ENCODE assay signal across 1 cellular context in genomic region chr20:50389437-50389807, GRCh38.
TF ChIP-seq lines count a peak whose summit lies in the region.

No MANE protein-coding gene starts in this region.

TF ChIP-seq in HepG2, 621 proteins besides CTCF, POLR2A, EP300 and RAD21 (continued from another document and continues in another):
- TF ChIP-seq, protein P1, sequence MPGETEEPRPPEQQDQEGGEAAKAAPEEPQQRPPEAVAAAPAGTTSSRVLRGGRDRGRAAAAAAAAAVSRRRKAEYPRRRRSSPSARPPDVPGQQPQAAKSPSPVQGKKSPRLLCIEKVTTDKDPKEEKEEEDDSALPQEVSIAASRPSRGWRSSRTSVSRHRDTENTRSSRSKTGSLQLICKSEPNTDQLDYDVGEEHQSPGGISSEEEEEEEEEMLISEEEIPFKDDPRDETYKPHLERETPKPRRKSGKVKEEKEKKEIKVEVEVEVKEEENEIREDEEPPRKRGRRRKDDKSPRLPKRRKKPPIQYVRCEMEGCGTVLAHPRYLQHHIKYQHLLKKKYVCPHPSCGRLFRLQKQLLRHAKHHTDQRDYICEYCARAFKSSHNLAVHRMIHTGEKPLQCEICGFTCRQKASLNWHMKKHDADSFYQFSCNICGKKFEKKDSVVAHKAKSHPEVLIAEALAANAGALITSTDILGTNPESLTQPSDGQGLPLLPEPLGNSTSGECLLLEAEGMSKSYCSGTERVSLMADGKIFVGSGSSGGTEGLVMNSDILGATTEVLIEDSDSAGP (CRISPR knock-in tag; IDR thresholded peaks at IDR 0.05; ENCODE audit: borderline replicate concordance): no peak; the same call in 1 of the 2 replicates
- no peak; the same call in 1 of the 2 replicates for TF ChIP-seq HDAC1 (CRISPR knock-in tag; IDR thresholded peaks at IDR 0.05)
- no peak for TF ChIP-seq ZBTB7A (CRISPR knock-in tag; IDR thresholded peaks at IDR 0.05)
- TF ChIP-seq SP4 (CRISPR knock-in tag; IDR thresholded peaks at IDR 0.05): no peak
- TF ChIP-seq TEF (CRISPR knock-in tag; IDR thresholded peaks at IDR 0.05): no peak
- no peak for TF ChIP-seq ZNF3 (CRISPR knock-in tag; IDR thresholded peaks at IDR 0.05)
- no peak; the same call in 1 of the 2 replicates for TF ChIP-seq ERF (CRISPR knock-in tag; IDR thresholded peaks at IDR 0.05)
- TF ChIP-seq NRL (CRISPR knock-in tag; IDR thresholded peaks at IDR 0.05; ENCODE audit: borderline replicate concordance): no peak
- no peak for TF ChIP-seq GTF3A (CRISPR knock-in tag; conservative IDR thresholded peaks at IDR 0.05)
- no peak for TF ChIP-seq ZNF777 (CRISPR knock-in tag; IDR thresholded peaks at IDR 0.05)
- peak; percentile 88 for TF ChIP-seq NR2F6 (IDR thresholded peaks at IDR 0.05)
- peak; percentile 94 for TF ChIP-seq NR2F6 (CRISPR knock-in tag; IDR thresholded peaks at IDR 0.05)
- no peak for TF ChIP-seq ZNF670 (CRISPR knock-in tag; IDR thresholded peaks at IDR 0.05; ENCODE audit: borderline replicate concordance)
- no peak for TF ChIP-seq WIZ (CRISPR knock-in tag; IDR thresholded peaks at IDR 0.05)
- TF ChIP-seq ZFAT (CRISPR knock-in tag; conservative IDR thresholded peaks at IDR 0.05): no peak
- no peak; the same call in 1 of the 2 replicates for TF ChIP-seq ZNF572 (CRISPR knock-in tag; IDR thresholded peaks at IDR 0.05)
- no peak for TF ChIP-seq MEF2D (CRISPR knock-in tag; IDR thresholded peaks at IDR 0.05)
- peak; percentile 76 for TF ChIP-seq HOXA3 (CRISPR knock-in tag; IDR thresholded peaks at IDR 0.05)
- TF ChIP-seq ZNF580 (CRISPR knock-in tag; IDR thresholded peaks at IDR 0.05; ENCODE audit: borderline replicate concordance, low read depth): 0 out of 2 replicates have a peak, but pooled peaks have one; percentile 61
- TF ChIP-seq ZNF761 (CRISPR knock-in tag; conservative IDR thresholded peaks at IDR 0.05): no peak
- peak; percentile 19; the same call in 1 of the 2 replicates for TF ChIP-seq ZNF121 (CRISPR knock-in tag; IDR thresholded peaks at IDR 0.05)
- TF ChIP-seq U2AF2 (IDR thresholded peaks at IDR 0.05; ENCODE audit: low read depth, low read length): no peak
- TF ChIP-seq RBM22 (optimal IDR thresholded peaks at IDR 0.05; ENCODE audit: low read length): no peak
- TF ChIP-seq KDM1A (CRISPR knock-in tag; IDR thresholded peaks at IDR 0.05): peak; percentile 64
- TF ChIP-seq ZBTB20 (CRISPR knock-in tag; IDR thresholded peaks at IDR 0.05; ENCODE audit: borderline replicate concordance, low read depth): no peak
- peak; percentile 50; the same call in 1 of the 2 replicates for TF ChIP-seq MEIS1 (CRISPR knock-in tag; IDR thresholded peaks at IDR 0.05; ENCODE audit: borderline replicate concordance)
- TF ChIP-seq, protein P2, sequence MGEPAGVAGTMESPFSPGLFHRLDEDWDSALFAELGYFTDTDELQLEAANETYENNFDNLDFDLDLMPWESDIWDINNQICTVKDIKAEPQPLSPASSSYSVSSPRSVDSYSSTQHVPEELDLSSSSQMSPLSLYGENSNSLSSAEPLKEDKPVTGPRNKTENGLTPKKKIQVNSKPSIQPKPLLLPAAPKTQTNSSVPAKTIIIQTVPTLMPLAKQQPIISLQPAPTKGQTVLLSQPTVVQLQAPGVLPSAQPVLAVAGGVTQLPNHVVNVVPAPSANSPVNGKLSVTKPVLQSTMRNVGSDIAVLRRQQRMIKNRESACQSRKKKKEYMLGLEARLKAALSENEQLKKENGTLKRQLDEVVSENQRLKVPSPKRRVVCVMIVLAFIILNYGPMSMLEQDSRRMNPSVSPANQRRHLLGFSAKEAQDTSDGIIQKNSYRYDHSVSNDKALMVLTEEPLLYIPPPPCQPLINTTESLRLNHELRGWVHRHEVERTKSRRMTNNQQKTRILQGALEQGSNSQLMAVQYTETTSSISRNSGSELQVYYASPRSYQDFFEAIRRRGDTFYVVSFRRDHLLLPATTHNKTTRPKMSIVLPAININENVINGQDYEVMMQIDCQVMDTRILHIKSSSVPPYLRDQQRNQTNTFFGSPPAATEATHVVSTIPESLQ (CRISPR knock-in tag; conservative IDR thresholded peaks at IDR 0.05): 0 out of 2 replicates have a peak, but pooled peaks have one; percentile 73
- no peak for TF ChIP-seq TAF15 (IDR thresholded peaks at IDR 0.05; ENCODE audit: low read depth, low read length, poor library complexity, severe bottlenecking)
- no peak for TF ChIP-seq HIVEP1 (CRISPR knock-in tag; IDR thresholded peaks at IDR 0.05)
- 0 out of 2 replicates have a peak, but pooled peaks have one; percentile 24 for TF ChIP-seq ZNF225 (CRISPR knock-in tag; IDR thresholded peaks at IDR 0.05)
- TF ChIP-seq CREBL2 (CRISPR knock-in tag; IDR thresholded peaks at IDR 0.05; ENCODE audit: borderline replicate concordance): no peak
- TF ChIP-seq ZNF496 (CRISPR knock-in tag; IDR thresholded peaks at IDR 0.05; ENCODE audit: insufficient replicate concordance): no peak
- no peak for TF ChIP-seq BRF2 (CRISPR knock-in tag; IDR thresholded peaks at IDR 0.05)
- no peak for TF ChIP-seq TBP (CRISPR knock-in tag; IDR thresholded peaks at IDR 0.05)
- peak; percentile 97 for TF ChIP-seq THRA (CRISPR knock-in tag; IDR thresholded peaks at IDR 0.05; ENCODE audit: borderline replicate concordance)
- no peak for TF ChIP-seq ZNF839 (CRISPR knock-in tag; IDR thresholded peaks at IDR 0.05; ENCODE audit: borderline replicate concordance)
- TF ChIP-seq ZNF460 (CRISPR knock-in tag; IDR thresholded peaks at IDR 0.05; ENCODE audit: borderline replicate concordance): no peak
- TF ChIP-seq TERF1 (CRISPR knock-in tag; IDR thresholded peaks at IDR 0.05): no peak
- no peak for TF ChIP-seq IKZF1 (IDR thresholded peaks at IDR 0.05)
- no peak for TF ChIP-seq PHF20 (CRISPR knock-in tag; IDR thresholded peaks at IDR 0.05)
- peak; percentile 55; the same call in 1 of the 2 replicates for TF ChIP-seq ZNF362 (CRISPR knock-in tag; IDR thresholded peaks at IDR 0.05; ENCODE audit: borderline replicate concordance)
- no peak for TF ChIP-seq ZNF766 (CRISPR knock-in tag; IDR thresholded peaks at IDR 0.05; ENCODE audit: borderline replicate concordance)
- no peak for TF ChIP-seq ZNF691 (CRISPR knock-in tag; IDR thresholded peaks at IDR 0.05; ENCODE audit: borderline replicate concordance, low read depth)
- TF ChIP-seq GMEB2 (CRISPR knock-in tag; IDR thresholded peaks at IDR 0.05; ENCODE audit: low read depth): no peak
- TF ChIP-seq ADNP (CRISPR knock-in tag; IDR thresholded peaks at IDR 0.05): no peak
- no peak for TF ChIP-seq ZNF234 (CRISPR knock-in tag; conservative IDR thresholded peaks at IDR 0.05)
- no peak for TF ChIP-seq KAT7 (CRISPR knock-in tag; IDR thresholded peaks at IDR 0.05; ENCODE audit: borderline replicate concordance)
- peak; percentile 4 for TF ChIP-seq PHF5A (CRISPR knock-in tag; IDR thresholded peaks at IDR 0.05; ENCODE audit: low read depth, unreplicated experiment)
- no peak for TF ChIP-seq ZNF878 (CRISPR knock-in tag; IDR thresholded peaks at IDR 0.05)
- no peak for TF ChIP-seq ZNF597 (CRISPR knock-in tag; IDR thresholded peaks at IDR 0.05)
- peak; percentile 75; the same call in 1 of the 2 replicates for TF ChIP-seq RFXANK (CRISPR knock-in tag; IDR thresholded peaks at IDR 0.05)
- TF ChIP-seq ZFYVE20 (CRISPR knock-in tag; IDR thresholded peaks at IDR 0.05; ENCODE audit: borderline replicate concordance, low read depth): no peak
- peak; percentile 37; the same call in 1 of the 2 replicates for TF ChIP-seq STAG1 (CRISPR knock-in tag; IDR thresholded peaks at IDR 0.05)
